Comparison of ENCODE assay signal across 12 cellular contexts in genomic region chr17:50946223-50946890, GRCh38.
DNase-seq lines count a peak whose midpoint lies in the region; ATAC-seq and TF ChIP-seq lines count a peak whose summit lies in the region.
"Had no signal": no experiment of that assay in that cellular context is flagged by ENCODE, and none has a peak within 500 bp of the region (broad histone marks: within the 10 kb centered on the region; RNA-seq: fewer than 3 reads in every experiment).

No MANE protein-coding gene starts in this region.

- H3K4me3 ChIP-seq in HEK293 (ENCODE audit: low read depth, low read length) (no peak overlapping the region), sigmoid colon (no peak overlapping the region), upper lobe of right lung (no peak overlapping the region)
- H3K4me3 ChIP-seq: left lung, testis had no signal

- no peak for ATAC-seq in upper lobe of right lung
- ATAC-seq: left lung had no signal

- H3K27me3 ChIP-seq in sigmoid colon, result no peaks in the 10 kb centered on the region
- no peaks in the 10 kb centered on the region for H3K27me3 ChIP-seq in upper lobe of right lung
- H3K27me3 ChIP-seq: testis had no signal

- no peak overlapping the region for H3K27ac ChIP-seq in HEK293 (ENCODE audit: extremely low read depth, low read depth, low read length)
- H3K27ac ChIP-seq in sigmoid colon, result peak overlapping the region in 3 of 4 donors; percentile 16 to 92 (median 83)
- no peak overlapping the region for H3K27ac ChIP-seq in upper lobe of right lung
- H3K27ac ChIP-seq: left lung, neutrophil, testis had no signal

- TF ChIP-seq POLR2A in sigmoid colon (IDR thresholded peaks at IDR 0.05), result no peak

- intact Hi-C loops in sigmoid colon (cut with DNase I), result no loop called here
- intact Hi-C loops in upper lobe of right lung (cut with DNase I), result loop anchor here (5.0 kb wide), 1 partner anchor 94 kb away; no protein-coding TSS in a partner anchor

- TF ChIP-seq EP300 in sigmoid colon (IDR thresholded peaks at IDR 0.05), result no peak

- POLR2A ChIA-PET in HEK293 (lab: Yijun Ruan, JAX), result interaction anchor here (1.5 to 3.4 kb wide), 2 partner anchors 12 to 80 kb away, joined by 3 to 50 read pairs; partner anchors contain the start of gene TOB1

- WGBS in sigmoid colon, 2 donors, result 78 to 90% methylated on average over 12 of the region's 12 CpGs

- H3K9me3 ChIP-seq in HEK293 (ENCODE audit: control insufficient read depth, insufficient read depth, low read depth, low read length) (no peaks in the 10 kb centered on the region), sigmoid colon (no peaks in the 10 kb centered on the region), upper lobe of right lung (no peaks in the 10 kb centered on the region)
- H3K9me3 ChIP-seq: left lung, neutrophil, testis had no signal

- no peaks in the 10 kb centered on the region for H3K36me3 ChIP-seq in HEK293 (ENCODE audit: control insufficient read depth in 2 of 2, insufficient read depth in 1 of 2, low read length in 2 of 2)
- no peaks in the 10 kb centered on the region for H3K36me3 ChIP-seq in sigmoid colon
- H3K36me3 ChIP-seq in upper lobe of right lung, result no peaks in the 10 kb centered on the region
- H3K36me3 ChIP-seq: left lung, neutrophil had no signal

- CTCF ChIA-PET in HEK293 (lab: Yijun Ruan, JAX), result interaction anchor here (0.6 to 2.3 kb wide), 6 partner anchors 11 to 807 kb away, joined by 3 to 12 read pairs (median 4); no protein-coding TSS in a partner anchor

- peaks cover 8% of the 10 kb centered on the region for H3K4me1 ChIP-seq in HEK293 (ENCODE audit: control insufficient read depth, insufficient read depth, low read length)
- H3K4me1 ChIP-seq in sigmoid colon, result peaks cover 0 to 60% (median 58%) of the 10 kb centered on the region in 4 donors
- peaks cover 41% of the 10 kb centered on the region for H3K4me1 ChIP-seq in upper lobe of right lung

- DNase-seq in activated CD8-positive, alpha-beta memory T cell treated with anti-CD3 and anti-CD28 coated beads for 24 hours, result peak; percentile 57
- DNase-seq in activated CD8-positive, alpha-beta memory T cell treated with anti-CD3 and anti-CD28 coated beads, Interleukin-2, amount 50 U/mL, for 4 hours, result no peak
- DNase-seq in islet precursor cell (peak; percentile 58), sigmoid colon (peak; percentile 55), dedifferentiated amniotic fluid mesenchymal stem cell (ENCODE audit: extremely low spot score) (no peak), upper lobe of right lung (no peak), dermis blood vessel endothelial cell (no peak)
- DNase-seq: DND-41, testis had no signal

- TF ChIP-seq CTCF in HEK293 (tag by site-specific recombination; IDR thresholded peaks at IDR 0.05), result no peak
- no peak for TF ChIP-seq CTCF in sigmoid colon (IDR thresholded peaks at IDR 0.05)
- TF ChIP-seq CTCF in upper lobe of right lung (IDR thresholded peaks at IDR 0.05), result no peak

TF ChIP-seq in HEK293, 187 proteins besides CTCF, POLR2A, EP300 and RAD21:
- TF ChIP-seq ZNF214 (tag by site-specific recombination; IDR thresholded peaks at IDR 0.05; ENCODE audit: borderline replicate concordance), result no peak
- TF ChIP-seq TRIM28 (IDR thresholded peaks at IDR 0.05; ENCODE audit: borderline replicate concordance, low read length), result no peak
- no peak for TF ChIP-seq ZNF843 (tag by site-specific recombination; IDR thresholded peaks at IDR 0.05)
- TF ChIP-seq ZNF302 (tag by site-specific recombination; IDR thresholded peaks at IDR 0.05; ENCODE audit: low read depth), result no peak
- TF ChIP-seq ZNF610 (tag by site-specific recombination; IDR thresholded peaks at IDR 0.05; ENCODE audit: borderline replicate concordance), result no peak
- TF ChIP-seq WT1 (tag by site-specific recombination; IDR thresholded peaks at IDR 0.05), result peak; percentile 51
- TF ChIP-seq EGR2 (tag by site-specific recombination; IDR thresholded peaks at IDR 0.05; ENCODE audit: low read depth), result peak; percentile 99
- no peak for TF ChIP-seq ZNF530 (tag by site-specific recombination; IDR thresholded peaks at IDR 0.05; ENCODE audit: low read depth)
- peak; percentile 74 for TF ChIP-seq KLF1 (tag by site-specific recombination; IDR thresholded peaks at IDR 0.05)
- TF ChIP-seq ZNF394 (tag by site-specific recombination; IDR thresholded peaks at IDR 0.05; ENCODE audit: borderline replicate concordance), result peak; percentile 61; the same call in 1 of the 2 replicates
- TF ChIP-seq SP2 (tag by site-specific recombination; IDR thresholded peaks at IDR 0.05), result peak; percentile 12; the same call in 1 of the 2 replicates
- TF ChIP-seq ELK4 (IDR thresholded peaks at IDR 0.05; ENCODE audit: borderline replicate concordance, low read depth, low read length), result no peak
- TF ChIP-seq ZFHX2 (tag by site-specific recombination; conservative IDR thresholded peaks at IDR 0.05), result peak; percentile 100
- TF ChIP-seq ZNF366 (tag by site-specific recombination; conservative IDR thresholded peaks at IDR 0.05), result no peak

Comparison
In these comparisons a context has a peak if more than half of its experiments do, and no peak if none do; other contexts are left out.
1. DNase-seq: peak in activated CD8-positive, alpha-beta memory T cell treated with anti-CD3 and anti-CD28 coated beads for 24 hours (single experiment), islet precursor cell (single experiment) and sigmoid colon (single experiment); none in activated CD8-positive, alpha-beta memory T cell treated with anti-CD3 and anti-CD28 coated beads, Interleukin-2, amount 50 U/mL, for 4 hours (single experiment), dedifferentiated amniotic fluid mesenchymal stem cell (single experiment), upper lobe of right lung (single experiment) and dermis blood vessel endothelial cell (single experiment).
2. H3K27ac ChIP-seq: peak in sigmoid colon (3 of 4); none in HEK293 (single experiment) and upper lobe of right lung (single experiment).